Comparison of ENCODE assay signal across 13 cellular contexts in genomic region chr3:49333091-49333490, GRCh38. TPM values are rescaled to one million over a fixed set of nuclear protein-coding genes. Genes with fewer than 3 reads are reported as not detected.
DNase-seq lines count a peak whose midpoint lies in the region; ATAC-seq and TF ChIP-seq lines count a peak whose summit lies in the region.
"Had no signal": no experiment of that assay in that cellular context is flagged by ENCODE, and none has a peak within 500 bp of the region (broad histone marks: within the 10 kb centered on the region; RNA-seq: fewer than 3 reads in every experiment).

No MANE protein-coding gene starts in this region.

- H3K9me3 ChIP-seq in breast epithelium (no peaks in the 10 kb centered on the region), upper lobe of right lung (no peaks in the 10 kb centered on the region)
- H3K9me3 ChIP-seq: BLaER1 had no signal

- H3K4me1 Mint-ChIP-seq in MCF 10A (ENCODE audit: insufficient read depth, unreplicated experiment) = no peaks in the 10 kb centered on the region

- TF ChIP-seq POLR2A in breast epithelium (IDR thresholded peaks at IDR 0.05) = no peak

- no TSS peak for BruUV-seq in MCF 10A (replicated peaks; lab: Mats Ljungman, UMichigan)

- peaks cover 73% of the 10 kb centered on the region for H3K36me3 Mint-ChIP-seq in MCF 10A (ENCODE audit: insufficient read depth, unreplicated experiment)

- H3K27me3 ChIP-seq in breast epithelium (no peaks in the 10 kb centered on the region), upper lobe of right lung (no peaks in the 10 kb centered on the region)
- H3K27me3 ChIP-seq: BLaER1 had no signal

- no peaks in the 10 kb centered on the region for H3K9me3 Mint-ChIP-seq in MCF 10A (ENCODE audit: unreplicated experiment)

- POLR2A ChIA-PET in MCF 10A (lab: Yijun Ruan, JAX) = no interaction called here

- no peaks in the 10 kb centered on the region for H3K4me1 ChIP-seq in breast epithelium
- peaks cover 22% of the 10 kb centered on the region for H3K4me1 ChIP-seq in upper lobe of right lung

- intact Hi-C loops in MCF 10A (cut with micrococcal nuclease) = no loop called here
- intact Hi-C loops in breast epithelium (cut with DNase I; ENCODE audit: low total_unique reads) = no loop called here
- intact Hi-C loops in upper lobe of right lung (cut with DNase I) = no loop called here

- H3K4me3 ChIP-seq in breast epithelium = no peak overlapping the region
- H3K4me3 ChIP-seq in fibroblast of pulmonary artery (replicated peaks; ENCODE audit: low read depth, low read length) = no peak overlapping the region
- no peak overlapping the region for H3K4me3 ChIP-seq in upper lobe of right lung
- H3K4me3 ChIP-seq: BLaER1, PC-9 had no signal

- H3K27me3 Mint-ChIP-seq in MCF 10A (ENCODE audit: insufficient read depth, unreplicated experiment) = no peaks in the 10 kb centered on the region

- no peak for TF ChIP-seq CTCF in MCF 10A (IDR thresholded peaks at IDR 0.05; ENCODE audit: unreplicated experiment)
- TF ChIP-seq CTCF in breast epithelium (IDR thresholded peaks at IDR 0.05) = no peak
- no peak for TF ChIP-seq CTCF in fibroblast of pulmonary artery (IDR thresholded peaks at IDR 0.05; ENCODE audit: low read length, missing control alignments)
- no peak for TF ChIP-seq CTCF in upper lobe of right lung (IDR thresholded peaks at IDR 0.05)

- no peak overlapping the region for H3K27ac Mint-ChIP-seq in MCF 10A (ENCODE audit: low read depth, unreplicated experiment)

- DNase-seq in MCF 10A (ENCODE audit: unreplicated experiment) (peak; percentile 50), breast epithelium (ENCODE audit: low spot score in 2 of 2) (no peak), T follicular helper cell (ENCODE audit: low read depth) (peak; percentile 5), fibroblast of pulmonary artery (ENCODE audit: low read depth) (peak; percentile 35), upper lobe of right lung (peak; percentile 85), C1 segment of cervical spinal cord (lab: John Stamatoyannopoulos, UW) (no peak)
- DNase-seq: activated T-cell treated with anti-CD3 and anti-CD28 coated beads for 4 hours, HCEC 1CT, NCI-H1105 treated with DMSO at 0.1 percent for 48 hours, PC-9 had no signal

- ATAC-seq in upper lobe of right lung (peak; percentile 90), HG02884 (IDR thresholded peaks at IDR 0.05; ENCODE audit: unreplicated experiment) (no peak), GM18498 (IDR thresholded peaks at IDR 0.05; ENCODE audit: unreplicated experiment) (no peak)

- H3K27ac ChIP-seq in breast epithelium = no peak overlapping the region
- H3K27ac ChIP-seq in upper lobe of right lung = peak overlapping the region; percentile 60
- H3K27ac ChIP-seq: BLaER1, PC-9 had no signal

- H3K36me3 ChIP-seq in breast epithelium (no peaks in the 10 kb centered on the region), upper lobe of right lung (peaks cover 84% of the 10 kb centered on the region)

- no peak overlapping the region for H3K4me3 Mint-ChIP-seq in MCF 10A (ENCODE audit: unreplicated experiment)

- CTCF ChIA-PET in MCF 10A (lab: Yijun Ruan, JAX) = interaction anchor here (0.5 kb wide), 1 partner anchor 115 kb away, joined by 3 read pairs; no protein-coding TSS in a partner anchor

RNA-seq across cellular contexts. Expression of gene USP4, which starts 6.8 kb away (rescaled TPM):
- total RNA-seq in MCF 10A (2022) = 52.6 and 54.1 TPM in 2 replicates
- 10 to 100 TPM; 26.3 to 32.8 (median 29.9) TPM for total RNA-seq in breast epithelium
- total RNA-seq in upper lobe of right lung = 69.6 TPM

RNA-seq across cellular contexts. Expression of gene GPX1, which starts 25.1 kb away (rescaled TPM):
- total RNA-seq in MCF 10A (2022) (576 and 589 TPM in 2 replicates), breast epithelium (100 to 1,000 TPM; 205 to 653 (median 275) TPM), upper lobe of right lung (415 TPM)

RNA-seq across cellular contexts. Expression of gene C3orf62, which starts 56.1 kb away (rescaled TPM):
- total RNA-seq in MCF 10A (2022) (8.1 and 9.4 TPM in 2 replicates), breast epithelium (1 to 10 TPM; 4.2 to 5.1 (median 4.3) TPM), upper lobe of right lung (6.8 TPM)

Comparison
In these comparisons a context has a peak if more than half of its experiments do, and no peak if none do; other contexts are left out.
1. DNase-seq: peak in MCF 10A (single experiment), T follicular helper cell (single experiment), fibroblast of pulmonary artery (single experiment) and upper lobe of right lung (single experiment); none in breast epithelium (0 of 2) and C1 segment of cervical spinal cord (0 of 14).